28 cellular contexts compared by ENCODE assay signal in the genomic region with DNA sequence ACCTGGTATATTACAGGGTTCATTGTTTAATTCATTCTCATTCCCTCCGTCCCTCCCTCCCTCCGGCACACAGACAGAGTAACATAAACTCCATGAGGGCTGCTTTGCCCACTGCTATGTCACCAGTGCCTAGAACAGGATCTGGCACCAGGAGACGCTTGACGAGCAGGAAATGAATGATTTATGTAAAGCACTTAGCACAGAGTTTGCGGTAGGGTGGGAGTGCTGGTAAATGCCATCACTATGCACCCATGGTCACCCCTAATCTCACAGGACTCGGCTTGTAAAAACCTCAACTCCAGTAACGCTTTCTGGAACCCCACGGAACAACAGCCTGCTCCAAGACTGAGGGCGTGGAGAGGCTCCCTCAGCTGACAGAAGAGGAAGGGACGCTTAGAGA.
DNase-seq lines count a peak whose midpoint lies in the region; ATAC-seq, FAIRE-seq and TF ChIP-seq lines count a peak whose summit lies in the region.
"Had no signal": no experiment of that assay in that cellular context is flagged by ENCODE, and none has a peak within 500 bp of the region (broad histone marks: within the 10 kb centered on the region; RNA-seq: fewer than 3 reads in every experiment).

No MANE protein-coding gene starts in this region.

- peaks cover 64% of the 10 kb centered on the region for H3K4me1 Mint-ChIP-seq in type B pancreatic cell (ENCODE audit: unreplicated experiment)
- H3K4me1 Mint-ChIP-seq: activated T-helper 17 cell treated with anti-CD3 and anti-CD28 coated beads, Interleukin-2, amount 50 U/mL, for 72 hours had no signal

- H3K4me2 ChIP-seq in IMR-90 (ENCODE audit: low read depth, low read length) (no peak overlapping the region), OCI-LY7 (ENCODE audit: low read length) (peak overlapping the region; percentile 43)
- H3K4me2 ChIP-seq: KMS-11 had no signal

- ATAC-seq in IMR-90 (ENCODE audit: low read depth), result no peak
- ATAC-seq: activated T-helper 17 cell treated with anti-CD3 and anti-CD28 coated beads, Interleukin-2, amount 50 U/mL, for 72 hours; right cardiac atrium had no signal

- H4K8ac ChIP-seq in IMR-90 (ENCODE audit: low read depth in 2 of 2, low read length in 2 of 2), result no peak overlapping the region

- no peak overlapping the region for H2AK5ac ChIP-seq in IMR-90 (ENCODE audit: low read depth, low read length)

- no peak overlapping the region for H3K4me3 ChIP-seq in IMR-90 (ENCODE audit: insufficient read depth, low read depth, low read length)
- H3K4me3 ChIP-seq in OCI-LY7 (ENCODE audit: low read depth, low read length, poor library complexity, severe bottlenecking), result no peak overlapping the region
- H3K4me3 ChIP-seq: testis had no signal

- H3K27me3 Mint-ChIP-seq in type B pancreatic cell, result peaks cover 35% of the 10 kb centered on the region
- H3K27me3 Mint-ChIP-seq: activated naive CD8-positive, alpha-beta T cell treated with anti-CD3 and anti-CD28 coated beads for 36 hours; activated T-helper 17 cell treated with anti-CD3 and anti-CD28 coated beads, Interleukin-2, amount 50 U/mL, for 72 hours had no signal

- H2BK120ac ChIP-seq in IMR-90 (ENCODE audit: low read depth, low read length), result no peak overlapping the region

- dilution Hi-C loops in IMR-90 (cut with HindIII; ENCODE audit: low sequenced_read_pairs, unreplicated experiment), result no loop called here

- intact Hi-C loops in IMR-90 (cut with micrococcal nuclease), result no loop called here
- intact Hi-C loops in OCI-LY7 (cut with micrococcal nuclease; ENCODE audit: unreplicated experiment), result no loop called here

- TF ChIP-seq CTCF in IMR-90 (conservative IDR thresholded peaks at IDR 0.05; ENCODE audit: low read depth, low read length) (no peak), OCI-LY7 (conservative IDR thresholded peaks at IDR 0.05; ENCODE audit: low read length) (no peak), type B pancreatic cell (conservative IDR thresholded peaks at IDR 0.05) (no peak)

- peak overlapping the region; percentile 26 for H3K27ac Mint-ChIP-seq in type B pancreatic cell
- H3K27ac Mint-ChIP-seq: activated naive CD8-positive, alpha-beta T cell treated with anti-CD3 and anti-CD28 coated beads for 36 hours; activated T-helper 17 cell treated with anti-CD3 and anti-CD28 coated beads, Interleukin-2, amount 50 U/mL, for 72 hours had no signal

- H3K18ac ChIP-seq in IMR-90 (ENCODE audit: low read depth, low read length), result no peak overlapping the region

- no peaks in the 10 kb centered on the region for H3K4me1 ChIP-seq in IMR-90 (ENCODE audit: control insufficient read depth, insufficient read depth, low read length)
- H3K4me1 ChIP-seq in OCI-LY7 (ENCODE audit: insufficient read depth, low read length, poor library complexity, severe bottlenecking), result peaks cover 16% of the 10 kb centered on the region

- H3K9me3 Mint-ChIP-seq in type B pancreatic cell, result no peaks in the 10 kb centered on the region
- H3K9me3 Mint-ChIP-seq: activated naive CD8-positive, alpha-beta T cell treated with anti-CD3 and anti-CD28 coated beads for 36 hours; activated T-helper 17 cell treated with anti-CD3 and anti-CD28 coated beads, Interleukin-2, amount 50 U/mL, for 72 hours; central memory CD8-positive, alpha-beta T cell had no signal

- no peak overlapping the region for H3K23ac ChIP-seq in IMR-90 (ENCODE audit: low read depth, low read length)

- peaks cover 5% of the 10 kb centered on the region; the same call in 1 of the 2 replicates for H3K27me3 ChIP-seq in IMR-90 (ENCODE audit: control insufficient read depth, insufficient read depth, low read length)
- H3K27me3 ChIP-seq: testis had no signal

- TF ChIP-seq RAD21 in IMR-90 (IDR thresholded peaks at IDR 0.05; ENCODE audit: low read length), result no peak

- H4K5ac ChIP-seq in IMR-90 (ENCODE audit: low read depth, low read length), result no peak overlapping the region

- H4K91ac ChIP-seq in IMR-90 (ENCODE audit: insufficient read depth, low read depth, low read length), result no peak overlapping the region

- FAIRE-seq in GM12891 (lab: Jason Lieb, UNC), result no peak
- FAIRE-seq: G401.6, kidney had no signal

- WGBS in IMR-90 (ENCODE audit: extremely low coverage in 2 of 2, insufficient read length in 1 of 2), 2 experiments, result 32% methylated on average over 3 of the region's 10 CpGs; no CpG with 5 or more reads in 1 of the 2 experiments

- no peak overlapping the region for H3K4ac ChIP-seq in IMR-90 (ENCODE audit: low read depth, low read length)

- TF ChIP-seq POLR2A in IMR-90 (IDR thresholded peaks at IDR 0.05; ENCODE audit: low read depth, low read length) (no peak), GM12891 (IDR thresholded peaks at IDR 0.05; ENCODE audit: low read depth, low read length) (no peak)

- POLR2A ChIA-PET in IMR-90 (lab: Charles Lee; ENCODE audit: unreplicated experiment) (no interaction called here), OCI-LY7 (lab: Charles Lee) (no interaction called here)

- H3K56ac ChIP-seq in IMR-90 (ENCODE audit: extremely low read depth, insufficient read depth, low read length), result no peak overlapping the region

- no TSS peak for BruUV-seq in IMR-90 (replicated peaks; lab: Mats Ljungman, UMichigan)
- BruUV-seq in OCI-LY7 (replicated peaks; lab: Mats Ljungman, UMichigan), result no TSS peak

- no peak overlapping the region for H2BK15ac ChIP-seq in IMR-90 (ENCODE audit: low read depth, low read length)

- H4K20me1 ChIP-seq in IMR-90 (ENCODE audit: insufficient read depth, low read length) (no peaks in the 10 kb centered on the region), OCI-LY7 (ENCODE audit: insufficient read depth, low read length) (no peaks in the 10 kb centered on the region)

- H3K9me1 ChIP-seq in IMR-90 (ENCODE audit: insufficient read depth, low read length), result no peaks in the 10 kb centered on the region

- in situ Hi-C loops in IMR-90 (cut with MboI; ENCODE audit: low sequenced_read_pairs), result no loop called here

- no peak overlapping the region for H3K4me3 Mint-ChIP-seq in type B pancreatic cell
- H3K4me3 Mint-ChIP-seq: activated naive CD8-positive, alpha-beta T cell treated with anti-CD3 and anti-CD28 coated beads for 36 hours; activated T-helper 17 cell treated with anti-CD3 and anti-CD28 coated beads, Interleukin-2, amount 50 U/mL, for 72 hours; central memory CD8-positive, alpha-beta T cell had no signal

- H3K36me3 Mint-ChIP-seq in type B pancreatic cell, result peaks cover 3% of the 10 kb centered on the region
- H3K36me3 Mint-ChIP-seq: activated naive CD8-positive, alpha-beta T cell treated with anti-CD3 and anti-CD28 coated beads for 36 hours had no signal

- H3K9ac ChIP-seq in IMR-90 (ENCODE audit: low read depth, low read length), result no peak overlapping the region
- H3K9ac ChIP-seq: KMS-11 had no signal

- H3K9me3 ChIP-seq in IMR-90 (ENCODE audit: control insufficient read depth, insufficient read depth, low read length) (no peaks in the 10 kb centered on the region), OCI-LY7 (ENCODE audit: low read length) (no peaks in the 10 kb centered on the region)
- H3K9me3 ChIP-seq: testis had no signal

- H3K9me2 ChIP-seq in OCI-LY7 (ENCODE audit: insufficient read depth, low read length), result no peaks in the 10 kb centered on the region

- no peak overlapping the region for H3K14ac ChIP-seq in IMR-90 (replicated peaks; ENCODE audit: low read depth, low read length)

- H2AFZ ChIP-seq in IMR-90 (replicated peaks; ENCODE audit: low read length, poor library complexity) (peak overlapping the region; percentile 32), OCI-LY7 (ENCODE audit: low read length) (peak overlapping the region; percentile 55; the same call in 1 of the 2 replicates)

- no peak overlapping the region for H2BK5ac ChIP-seq in IMR-90 (ENCODE audit: low read depth, low read length, poor library complexity, severe bottlenecking)

- H2BK20ac ChIP-seq in IMR-90 (ENCODE audit: low read depth, low read length), result no peak overlapping the region

- H3K27ac ChIP-seq in IMR-90 (ENCODE audit: insufficient read depth, low read length), result no peak overlapping the region
- no peak overlapping the region for H3K27ac ChIP-seq in OCI-LY7 (ENCODE audit: low read depth, low read length, poor library complexity, severe bottlenecking)
- H3K27ac ChIP-seq: KMS-11, testis had no signal

- no peaks in the 10 kb centered on the region for H3K79me1 ChIP-seq in IMR-90 (ENCODE audit: low read depth in 1 of 2, low read length in 2 of 2)

- DNase-seq in IMR-90 (no peak), OCI-LY7 (ENCODE audit: low spot score) (peak; percentile 27), left kidney (ENCODE audit: low read depth, low spot score) (peak; percentile 72), type B pancreatic cell (ENCODE audit: extremely low spot score, unreplicated experiment) (no peak), GM12891 (ENCODE audit: insufficient read length, low spot score) (no peak), kidney tubule cell (ENCODE audit: low spot score) (no peak), DMS153 (lab: John Stamatoyannopoulos, UW) (no peak)
- DNase-seq: activated CD4-positive, alpha-beta T cell treated with anti-CD3 and anti-CD28 coated beads, Interleukin-2, amount 50 U/mL, for 4 hours; activated CD8-positive, alpha-beta memory T cell treated with anti-CD3 and anti-CD28 coated beads, Interleukin-2, amount 50 U/mL, for 48 hours; activated naive CD8-positive, alpha-beta T cell treated with anti-CD3 and anti-CD28 coated beads for 36 hours; dermis blood vessel endothelial cell; DMS53; GOT3; kidney; NCI-H1092; NCI-H187 treated with DMSO at 0.1 percent for 48 hours; NCI-H526 treated with DMSO at 0.1 percent for 48 hours; OCI-M1; right cardiac atrium; Right ventricle myocardium superior; stimulated activated CD4-positive, alpha-beta T cell treated with anti-CD3 and anti-CD28 coated beads, Interleukin-12 subunit alpha, Interleukin-12 subunit beta, amount 100 ng/mL, for 4 hours; stimulated activated CD4-positive, alpha-beta T cell treated with anti-CD3 and anti-CD28 coated beads, Interleukin-4, amount 100 ng/mL, for 24 hours; stimulated activated naive CD4-positive, alpha-beta T cell; testis had no signal

- CTCF ChIA-PET in IMR-90 (lab: Yijun Ruan, JAX) (no interaction called here), OCI-LY7 (lab: Charles Lee; ENCODE audit: unreplicated experiment) (no interaction called here)

- H3K79me2 ChIP-seq in OCI-LY7 (ENCODE audit: insufficient read depth, low read depth, low read length), result no peaks in the 10 kb centered on the region

- H3K36me3 ChIP-seq in IMR-90 (ENCODE audit: control insufficient read depth, insufficient read depth, low read length) (no peaks in the 10 kb centered on the region), OCI-LY7 (ENCODE audit: insufficient read depth, low read length) (no peaks in the 10 kb centered on the region)

- no peak overlapping the region for H2AK9ac ChIP-seq in IMR-90 (replicated peaks; ENCODE audit: low read depth, low read length, poor library complexity)

TF ChIP-seq in GM12891, 5 proteins besides CTCF, POLR2A, EP300 and RAD21:
- no peak for TF ChIP-seq PAX5 (IDR thresholded peaks at IDR 0.05; ENCODE audit: insufficient read depth, low read length, severe bottlenecking)
- TF ChIP-seq TAF1 (IDR thresholded peaks at IDR 0.05; ENCODE audit: low read depth, low read length), result no peak
- TF ChIP-seq SPI1 (IDR thresholded peaks at IDR 0.05; ENCODE audit: low read depth, low read length), result no peak
- no peak for TF ChIP-seq POLR2AphosphoS5 (IDR thresholded peaks at IDR 0.05; ENCODE audit: low read depth, low read length)
- TF ChIP-seq POU2F2 (IDR thresholded peaks at IDR 0.05; ENCODE audit: low read depth, low read length), result no peak

Comparison
In these comparisons a context has a peak if more than half of its experiments do, and no peak if none do; other contexts are left out.
1. DNase-seq: peak in OCI-LY7 (single experiment) and left kidney (single experiment); none in IMR-90 (single experiment), type B pancreatic cell (single experiment), GM12891 (single experiment), kidney tubule cell (single experiment) and DMS153 (single experiment).